Comparison of ENCODE assay signal across 21 cellular contexts in the genomic region with DNA sequence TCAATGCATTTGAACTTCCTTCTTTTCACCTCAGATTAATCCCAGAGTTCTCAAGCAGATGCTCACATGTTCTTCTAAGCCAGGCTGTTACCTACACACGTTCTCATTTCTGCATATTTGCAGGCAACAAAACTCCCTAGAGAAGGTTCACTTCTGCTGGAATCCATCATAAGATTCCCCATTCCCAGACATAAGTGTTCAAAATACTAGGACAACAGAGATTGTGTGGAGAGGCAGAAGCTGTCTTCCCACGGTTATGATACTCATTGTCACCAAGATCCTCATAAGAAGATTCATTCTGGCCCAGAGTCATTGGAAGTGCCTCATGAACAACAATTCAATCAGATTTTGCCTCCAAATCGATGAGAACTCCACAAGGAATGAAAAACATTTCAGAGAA.
DNase-seq lines count a peak whose midpoint lies in the region; ATAC-seq, FAIRE-seq and TF ChIP-seq lines count a peak whose summit lies in the region.
"Had no signal": no experiment of that assay in that cellular context is flagged by ENCODE, and none has a peak within 500 bp of the region (broad histone marks: within the 10 kb centered on the region; RNA-seq: fewer than 3 reads in every experiment).

No MANE protein-coding gene starts in this region.

- DNase-seq in AG08395 (ENCODE audit: low spot score) = peak; percentile 2
- peak; percentile 18 for DNase-seq in LHCN-M2 (ENCODE audit: low read depth)
- no peak for DNase-seq in K562 (ENCODE audit: extremely low read depth in 1 of 4, low spot score in 3 of 4)
- DNase-seq in MM.1S = no peak
- DNase-seq in AG08396 (ENCODE audit: low spot score) = no peak
- DNase-seq in DMS114 treated with DMSO at 0.1 percent for 48 hours (lab: John Stamatoyannopoulos, UW; ENCODE audit: unreplicated experiment) = no peak
- DNase-seq in amniotic stem cell (lab: John Stamatoyannopoulos, UW) = no peak
- DNase-seq: activated CD4-positive, alpha-beta T cell treated with anti-CD3 and anti-CD28 coated beads, Interleukin-2, amount 10 ng/mL, durations not matched to agents 7 days and 5 days; activated gamma-delta T cell treated with Interleukin-2 at 50 U/mL for 16 hours; anterior cingulate cortex; CD4-positive, CD25-positive, alpha-beta regulatory T cell; cerebellar nuclear complex; effector CD8-positive, alpha-beta T cell; esophagus squamous epithelium; left lung; NCI-H774; occipital lobe had no signal

- POLR2A ChIA-PET in K562 (lab: Yijun Ruan, JAX) = no interaction called here

- H3K9me3 ChIP-seq in K562 (replicated peaks; ENCODE audit: control insufficient read depth, insufficient read depth, low read depth, low read length) (peaks cover 3% of the 10 kb centered on the region; the same call in 1 of the 2 replicates), mesodermal cell (ENCODE audit: control insufficient read depth, low read length) (no peaks in the 10 kb centered on the region), MM.1S (replicated peaks; ENCODE audit: insufficient read depth, low read length) (no peaks in the 10 kb centered on the region)
- H3K9me3 ChIP-seq: esophagus squamous epithelium, left lung, right atrium auricular region, testis had no signal

- H2AFZ ChIP-seq in K562 (ENCODE audit: low read depth, low read length) = no peak overlapping the region
- no peak overlapping the region for H2AFZ ChIP-seq in MM.1S (ENCODE audit: low read length)

- no peaks in the 10 kb centered on the region for H3F3A ChIP-seq in MM.1S (ENCODE audit: insufficient read depth, low read length)

- no peak overlapping the region for H3K27ac ChIP-seq in K562 (ENCODE audit: extremely low read depth, low read depth, low read length)
- peak overlapping the region; percentile 85 for H3K27ac ChIP-seq in mesodermal cell (ENCODE audit: low read depth, low read length, severe bottlenecking)
- no peak overlapping the region for H3K27ac ChIP-seq in MM.1S (ENCODE audit: low read length)
- H3K27ac ChIP-seq: esophagus squamous epithelium, left lung, right atrium auricular region, testis had no signal

- TF ChIP-seq RAD21 in K562 (CRISPR knock-in tag; conservative IDR thresholded peaks at IDR 0.05 in 1 of 2, IDR thresholded peaks at IDR 0.05 in 1 of 2) = no peak

- CTCF ChIA-PET in K562 (lab: Yijun Ruan, JAX; ENCODE audit: low intra/inter-chr PET ratio) = no interaction called here

- H3K27me3 ChIP-seq in K562 (ENCODE audit: control insufficient read depth in 2 of 2, insufficient read depth in 2 of 2, low read length in 2 of 2) (no peaks in the 10 kb centered on the region), MM.1S (replicated peaks; ENCODE audit: insufficient read depth, low read length) (no peaks in the 10 kb centered on the region)
- H3K27me3 ChIP-seq: esophagus squamous epithelium, left lung, right atrium auricular region, testis had no signal

- 1% methylated on average over 3 of the region's 3 CpGs for WGBS in K562 (ENCODE audit: insufficient coverage, low coverage, missing lambda C conversion rate)
- WGBS in mesodermal cell (ENCODE audit: insufficient coverage in 2 of 2), 2 experiments = 78 to 82% methylated on average over 2 to 3 of the region's 3 CpGs

- no peaks in the 10 kb centered on the region for H3K9me2 ChIP-seq in MM.1S (replicated peaks; ENCODE audit: insufficient read depth, low read length)

- H3K9ac ChIP-seq in K562 (ENCODE audit: insufficient read depth in 1 of 2, low read depth in 2 of 2, low read length in 2 of 2) (no peak overlapping the region), MM.1S (ENCODE audit: low read length) (no peak overlapping the region)

- TF ChIP-seq POLR2A in K562 (conservative IDR thresholded peaks at IDR 0.05) = no peak

- TF ChIP-seq CTCF in K562 (IDR thresholded peaks at IDR 0.05 in 2 of 3, conservative IDR thresholded peaks at IDR 0.05 in 1 of 3; ENCODE audit: insufficient read depth in 2 of 3, low read depth in 1 of 3, low read length in 3 of 3) (no peak), MM.1S (IDR thresholded peaks at IDR 0.05; ENCODE audit: low read length) (no peak)

- no TSS peak for BruUV-seq in K562 (replicated peaks; lab: Mats Ljungman, UMichigan)

- ATAC-seq in K562 = no peak
- ATAC-seq: stimulated activated memory B cell treated with anti-CD40 and anti-IgM and Interleukin-4, amounts not matched to agents 10 μg/mL and 1 μg/mL and 100 μg/mL, for 72 hours had no signal

- in situ Hi-C loops in K562 (cut with MboI) = no loop called here

- H3K4me2 ChIP-seq in K562 (ENCODE audit: insufficient read depth, low read length) (no peak overlapping the region), MM.1S (ENCODE audit: low read depth, low read length) (no peak overlapping the region)

- H3K9me1 ChIP-seq in K562 (ENCODE audit: control insufficient read depth, insufficient read depth, low read length) = no peaks in the 10 kb centered on the region

- H4K20me1 ChIP-seq in K562 (replicated peaks; ENCODE audit: control insufficient read depth, insufficient read depth, low read length) = no peaks in the 10 kb centered on the region
- H4K20me1 ChIP-seq in MM.1S (ENCODE audit: insufficient read depth, low read length) = no peaks in the 10 kb centered on the region

- TF ChIP-seq EP300 in K562 (IDR thresholded peaks at IDR 0.05; ENCODE audit: low read length) = no peak

- H3K4me1 ChIP-seq in K562 (replicated peaks in 1 of 2; ENCODE audit: control insufficient read depth in 2 of 2, insufficient read depth in 2 of 2, low read length in 2 of 2) (no peaks in the 10 kb centered on the region), mesodermal cell (ENCODE audit: control insufficient read depth, insufficient read depth, low read length, poor library complexity, severe bottlenecking) (peaks cover 34% of the 10 kb centered on the region), MM.1S (ENCODE audit: low read length) (no peaks in the 10 kb centered on the region)
- H3K4me1 ChIP-seq: esophagus squamous epithelium, left lung, right atrium auricular region had no signal

- no peaks in the 10 kb centered on the region for H3K79me2 ChIP-seq in K562 (ENCODE audit: control insufficient read depth, insufficient read depth, low read length)
- no peaks in the 10 kb centered on the region for H3K79me2 ChIP-seq in MM.1S (ENCODE audit: low read length)

- intact Hi-C loops in K562 (cut with micrococcal nuclease) = no loop called here

- H3K4me3 ChIP-seq in K562 = no peak overlapping the region
- no peak overlapping the region for H3K4me3 ChIP-seq in mesodermal cell (ENCODE audit: extremely low read depth, insufficient read depth, low read length, poor library complexity, severe bottlenecking)
- H3K4me3 ChIP-seq in MM.1S (ENCODE audit: low read length) = no peak overlapping the region
- H3K4me3 ChIP-seq: esophagus squamous epithelium, left lung, right atrium auricular region, testis had no signal

- H3K36me3 ChIP-seq in K562 (ENCODE audit: control insufficient read depth, insufficient read depth, low read length) (no peaks in the 10 kb centered on the region), mesodermal cell (ENCODE audit: control insufficient read depth, insufficient read depth, low read length) (no peaks in the 10 kb centered on the region), MM.1S (replicated peaks; ENCODE audit: insufficient read depth, low read length) (no peaks in the 10 kb centered on the region)
- H3K36me3 ChIP-seq: esophagus squamous epithelium, left lung, right atrium auricular region had no signal

- no peak for FAIRE-seq in K562 (lab: Jason Lieb, UNC)

TF ChIP-seq in K562, 482 proteins besides CTCF, POLR2A, EP300 and RAD21 (continues in another document):
- no peak for TF ChIP-seq RFX7 (CRISPR knock-in tag; IDR thresholded peaks at IDR 0.05)
- TF ChIP-seq CAMTA2 (CRISPR knock-in tag; conservative IDR thresholded peaks at IDR 0.05) = 0 out of 2 replicates have a peak, but pooled peaks have one; percentile 33
- no peak for TF ChIP-seq RB1 (IDR thresholded peaks at IDR 0.05; ENCODE audit: low read depth)
- TF ChIP-seq, protein P1, sequence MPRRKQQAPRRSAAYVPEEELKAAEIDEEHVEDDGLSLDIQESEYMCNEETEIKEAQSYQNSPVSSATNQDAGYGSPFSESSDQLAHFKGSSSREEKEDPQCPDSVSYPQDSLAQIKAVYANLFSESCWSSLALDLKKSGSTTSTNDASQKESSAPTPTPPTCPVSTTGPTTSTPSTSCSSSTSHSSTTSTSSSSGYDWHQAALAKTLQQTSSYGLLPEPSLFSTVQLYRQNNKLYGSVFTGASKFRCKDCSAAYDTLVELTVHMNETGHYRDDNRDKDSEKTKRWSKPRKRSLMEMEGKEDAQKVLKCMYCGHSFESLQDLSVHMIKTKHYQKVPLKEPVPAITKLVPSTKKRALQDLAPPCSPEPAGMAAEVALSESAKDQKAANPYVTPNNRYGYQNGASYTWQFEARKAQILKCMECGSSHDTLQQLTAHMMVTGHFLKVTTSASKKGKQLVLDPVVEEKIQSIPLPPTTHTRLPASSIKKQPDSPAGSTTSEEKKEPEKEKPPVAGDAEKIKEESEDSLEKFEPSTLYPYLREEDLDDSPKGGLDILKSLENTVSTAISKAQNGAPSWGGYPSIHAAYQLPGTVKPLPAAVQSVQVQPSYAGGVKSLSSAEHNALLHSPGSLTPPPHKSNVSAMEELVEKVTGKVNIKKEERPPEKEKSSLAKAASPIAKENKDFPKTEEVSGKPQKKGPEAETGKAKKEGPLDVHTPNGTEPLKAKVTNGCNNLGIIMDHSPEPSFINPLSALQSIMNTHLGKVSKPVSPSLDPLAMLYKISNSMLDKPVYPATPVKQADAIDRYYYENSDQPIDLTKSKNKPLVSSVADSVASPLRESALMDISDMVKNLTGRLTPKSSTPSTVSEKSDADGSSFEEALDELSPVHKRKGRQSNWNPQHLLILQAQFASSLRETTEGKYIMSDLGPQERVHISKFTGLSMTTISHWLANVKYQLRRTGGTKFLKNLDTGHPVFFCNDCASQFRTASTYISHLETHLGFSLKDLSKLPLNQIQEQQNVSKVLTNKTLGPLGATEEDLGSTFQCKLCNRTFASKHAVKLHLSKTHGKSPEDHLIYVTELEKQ (CRISPR knock-in tag; IDR thresholded peaks at IDR 0.05) = no peak
- no peak for TF ChIP-seq PYGO2 (tag; IDR thresholded peaks at IDR 0.05)
- peak in 1 of 2 experiments; percentile 16; a peak in 1 of 3 replicates for TF ChIP-seq CBX3 (IDR thresholded peaks at IDR 0.05; ENCODE audit: borderline replicate concordance in 1 of 2, low read length in 2 of 2)
- TF ChIP-seq ZNF79 (CRISPR knock-in tag; IDR thresholded peaks at IDR 0.05; ENCODE audit: low read depth) = no peak

Comparison
In these comparisons a context has a peak if more than half of its experiments do, and no peak if none do; other contexts are left out.
1. DNase-seq: peak in AG08395 (single experiment) and LHCN-M2 (single experiment); none in K562 (0 of 4), MM.1S (single experiment), AG08396 (single experiment), DMS114 treated with DMSO at 0.1 percent for 48 hours (single experiment) and amniotic stem cell (single experiment).